Comparison of ENCODE assay signal across 16 cellular contexts in genomic region chr10:52568309-52568708, GRCh38.
A peak's percentile ranks its signal among the peaks of the same experiment; 100 is the strongest.
DNase-seq lines count a peak whose midpoint lies in the region; ATAC-seq and TF ChIP-seq lines count a peak whose summit lies in the region.
"Had no signal": no experiment of that assay in that cellular context is flagged by ENCODE, and none has a peak within 500 bp of the region (broad histone marks: within the 10 kb centered on the region; RNA-seq: fewer than 3 reads in every experiment).

No MANE protein-coding gene starts in this region.

- H3K27ac Mint-ChIP-seq in CD4-positive, alpha-beta memory T cell = no peak overlapping the region
- H3K27ac Mint-ChIP-seq in effector memory CD8-positive, alpha-beta T cell = no peak overlapping the region

- no peaks in the 10 kb centered on the region for H3K9me3 ChIP-seq in smooth muscle cell (replicated peaks; ENCODE audit: low read depth)
- no peaks in the 10 kb centered on the region for H3K9me3 ChIP-seq in CD4-positive, alpha-beta memory T cell (ENCODE audit: control insufficient read depth in 1 of 2, low read length in 2 of 2)

- CTCF ChIA-PET in CD4-positive, alpha-beta memory T cell (lab: Charles Lee; ENCODE audit: partially characterized antibody) = no interaction called here

- no peak for ATAC-seq in effector memory CD8-positive, alpha-beta T cell (replicated peaks)
- ATAC-seq: K562 had no signal

- peak overlapping the region; percentile 57 for H2AFZ ChIP-seq in smooth muscle cell (ENCODE audit: low read depth)

- H3K79me2 ChIP-seq in smooth muscle cell (ENCODE audit: low read depth) = no peaks in the 10 kb centered on the region

- H3K9me3 Mint-ChIP-seq in CD4-positive, alpha-beta memory T cell = peaks cover 0 to 9% (median 3%) of the 10 kb centered on the region in 8 donors
- peaks cover 6 to 11% of the 10 kb centered on the region in 2 donors for H3K9me3 Mint-ChIP-seq in effector memory CD8-positive, alpha-beta T cell

- H3K4me3 ChIP-seq in epithelial cell of esophagus (ENCODE audit: low read length) (no peak overlapping the region), smooth muscle cell (no peak overlapping the region)
- no peak overlapping the region for H3K4me3 ChIP-seq in CD4-positive, alpha-beta memory T cell (ENCODE audit: low read length in 2 of 2)
- H3K4me3 ChIP-seq: K562 had no signal

- H3F3A ChIP-seq in smooth muscle cell (ENCODE audit: low read depth) = no peaks in the 10 kb centered on the region

- no peak for TF ChIP-seq CTCF in epithelial cell of esophagus (IDR thresholded peaks at IDR 0.05; ENCODE audit: insufficient read depth, low read depth, low read length, missing control alignments)
- TF ChIP-seq CTCF in smooth muscle cell (IDR thresholded peaks at IDR 0.05; ENCODE audit: borderline replicate concordance, insufficient read depth, poor library complexity, severe bottlenecking) = no peak

- intact Hi-C loops in CD4-positive, alpha-beta memory T cell (cut with micrococcal nuclease) = no loop called here

- WGBS in smooth muscle cell (ENCODE audit: low lambda C conversion rate) = 85% methylated on average over 2 of the region's 2 CpGs

- H3K4me1 Mint-ChIP-seq in CD4-positive, alpha-beta memory T cell = no peaks in the 10 kb centered on the region
- no peaks in the 10 kb centered on the region for H3K4me1 Mint-ChIP-seq in effector memory CD8-positive, alpha-beta T cell (ENCODE audit: low read depth in 2 of 2)

- H4K20me1 ChIP-seq in smooth muscle cell (ENCODE audit: low read depth) = no peaks in the 10 kb centered on the region

- H3K36me3 ChIP-seq in smooth muscle cell (ENCODE audit: low read depth) = no peaks in the 10 kb centered on the region
- H3K36me3 ChIP-seq in CD4-positive, alpha-beta memory T cell (ENCODE audit: insufficient read depth, low read length) = no peaks in the 10 kb centered on the region

- POLR2A ChIA-PET in CD4-positive, alpha-beta memory T cell (lab: Charles Lee; ENCODE audit: partially characterized antibody) = no interaction called here

- no peak overlapping the region for H3K9ac ChIP-seq in smooth muscle cell (ENCODE audit: low read depth)

- no peak overlapping the region for H3K4me2 ChIP-seq in smooth muscle cell

- no peak overlapping the region for H3K27ac ChIP-seq in smooth muscle cell (ENCODE audit: low read depth)
- no peak overlapping the region for H3K27ac ChIP-seq in CD4-positive, alpha-beta memory T cell (ENCODE audit: low read depth, low read length)
- H3K27ac ChIP-seq: HL-60 had no signal

- no peaks in the 10 kb centered on the region for H3K27me3 Mint-ChIP-seq in CD4-positive, alpha-beta memory T cell
- H3K27me3 Mint-ChIP-seq in effector memory CD8-positive, alpha-beta T cell = no peaks in the 10 kb centered on the region

- DNase-seq in G401 (ENCODE audit: low spot score) (peak; percentile 41), M059J (ENCODE audit: low read depth) (peak; percentile 18), epithelial cell of esophagus (ENCODE audit: low read depth) (peak; percentile 12), smooth muscle cell (lab: John Stamatoyannopoulos, UW; ENCODE audit: unreplicated experiment) (no peak), RKO (ENCODE audit: low spot score) (no peak)
- no peak for DNase-seq in CD4-positive, alpha-beta memory T cell
- no peak for DNase-seq in effector memory CD8-positive, alpha-beta T cell
- DNase-seq: C1 segment of cervical spinal cord; DMS153; NCI-H1092; NCI-H2107; NCI-H226; NCI-H526 treated with DMSO at 0.1 percent for 48 hours; NK-92 treated with Interleukin-12 subunit alpha and Interleukin-12 subunit beta, amount 100 ng/mL, for 24 hours had no signal

- in situ Hi-C loops in G401 (cut with HindIII; ENCODE audit: low sequenced_read_pairs) = no loop called here

- H3K4me3 Mint-ChIP-seq in CD4-positive, alpha-beta memory T cell = no peak overlapping the region
- H3K4me3 Mint-ChIP-seq in effector memory CD8-positive, alpha-beta T cell = no peak overlapping the region

- H3K36me3 Mint-ChIP-seq in CD4-positive, alpha-beta memory T cell = no peaks in the 10 kb centered on the region
- peaks cover 4% of the 10 kb centered on the region for H3K36me3 Mint-ChIP-seq in effector memory CD8-positive, alpha-beta T cell (ENCODE audit: insufficient read depth)

- H3K27me3 ChIP-seq in smooth muscle cell (ENCODE audit: low read depth) = no peaks in the 10 kb centered on the region
- H3K27me3 ChIP-seq in CD4-positive, alpha-beta memory T cell (ENCODE audit: insufficient read depth, low read length) = no peaks in the 10 kb centered on the region

- no peaks in the 10 kb centered on the region for H3K4me1 ChIP-seq in smooth muscle cell (ENCODE audit: low read depth)
- H3K4me1 ChIP-seq in CD4-positive, alpha-beta memory T cell (ENCODE audit: insufficient read depth, low read length) = no peaks in the 10 kb centered on the region

Comparison
In these comparisons a context has a peak if more than half of its experiments do, and no peak if none do; other contexts are left out.
1. DNase-seq: peak in G401 (single experiment), M059J (single experiment) and epithelial cell of esophagus (single experiment); none in smooth muscle cell (single experiment), CD4-positive, alpha-beta memory T cell (0 of 5), RKO (single experiment) and effector memory CD8-positive, alpha-beta T cell (0 of 3).